In the genomic region with DNA sequence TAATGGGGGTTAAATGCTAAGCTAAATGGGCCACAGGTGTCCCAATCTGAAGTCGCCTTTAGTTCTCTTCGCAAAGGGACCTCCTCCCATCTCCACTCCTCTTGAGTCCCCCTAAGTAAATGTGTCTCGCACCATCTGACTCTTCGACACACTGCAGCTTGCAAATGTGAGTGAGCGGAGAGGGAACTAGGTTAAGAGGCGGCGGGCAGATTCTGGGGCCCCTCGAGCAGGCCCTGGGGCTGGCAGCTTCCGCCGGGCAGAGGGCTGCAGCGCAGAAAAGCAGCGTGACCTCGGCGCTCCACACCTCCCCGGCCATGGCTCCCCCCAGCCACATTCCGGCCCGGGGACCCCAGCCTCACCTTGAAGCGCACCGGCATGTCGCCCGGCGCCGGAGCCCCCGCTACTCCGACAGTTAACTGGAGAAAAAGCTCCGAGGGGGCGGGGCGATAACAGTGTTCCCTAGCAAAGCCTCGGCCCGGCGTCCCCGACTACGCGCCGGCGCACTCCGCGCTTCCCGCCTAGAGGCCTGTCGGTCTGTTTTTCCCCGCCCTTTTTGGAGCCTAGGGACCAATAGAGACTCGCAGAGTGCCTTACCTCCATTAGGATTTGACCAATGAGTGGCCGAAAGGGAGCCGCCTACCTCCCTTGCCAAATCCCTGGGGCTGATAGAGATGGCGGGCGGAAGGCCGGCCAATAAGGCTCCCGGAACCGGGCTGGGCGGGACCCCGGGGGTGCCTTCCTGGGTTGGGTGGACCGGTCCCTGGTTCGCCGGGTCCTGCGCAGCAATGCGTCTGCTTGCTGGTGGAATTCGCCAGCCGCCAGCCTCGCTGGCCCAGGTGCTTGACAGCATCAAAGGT, we compare ENCODE assay signal across 8 cellular contexts. TPM values are rescaled to one million over a fixed set of nuclear protein-coding genes. Genes with fewer than 3 reads are reported as not detected.
DNase-seq lines count a peak whose midpoint lies in the region; ATAC-seq and TF ChIP-seq lines count a peak whose summit lies in the region.

A gene with protein sequence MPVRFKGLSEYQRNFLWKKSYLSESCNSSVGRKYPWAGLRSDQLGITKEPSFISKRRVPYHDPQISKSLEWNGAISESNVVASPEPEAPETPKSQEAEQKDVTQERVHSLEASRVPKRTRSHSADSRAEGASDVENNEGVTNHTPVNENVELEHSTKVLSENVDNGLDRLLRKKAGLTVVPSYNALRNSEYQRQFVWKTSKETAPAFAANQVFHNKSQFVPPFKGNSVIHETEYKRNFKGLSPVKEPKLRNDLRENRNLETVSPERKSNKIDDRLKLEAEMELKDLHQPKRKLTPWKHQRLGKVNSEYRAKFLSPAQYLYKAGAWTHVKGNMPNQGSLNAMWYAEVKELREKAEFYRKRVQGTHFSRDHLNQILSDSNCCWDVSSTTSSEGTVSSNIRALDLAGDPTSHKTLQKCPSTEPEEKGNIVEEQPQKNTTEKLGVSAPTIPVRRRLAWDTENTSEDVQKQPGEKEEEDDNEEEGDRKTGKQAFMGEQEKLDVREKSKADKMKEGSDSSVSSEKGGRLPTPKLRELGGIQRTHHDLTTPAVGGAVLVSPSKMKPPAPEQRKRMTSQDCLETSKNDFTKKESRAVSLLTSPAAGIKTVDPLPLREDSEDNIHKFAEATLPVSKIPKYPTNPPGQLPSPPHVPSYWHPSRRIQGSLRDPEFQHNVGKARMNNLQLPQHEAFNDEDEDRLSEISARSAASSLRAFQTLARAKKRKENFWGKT (minus strand): TSS at position 494 of the 857 bp plus-strand sequence. CDS start 117 bp downstream, at position 377.

- TF ChIP-seq CTCF in OCI-LY3 (IDR thresholded peaks at IDR 0.05; ENCODE audit: low read depth, low read length) = no peak

- H3K4me2 ChIP-seq in OCI-LY3 (ENCODE audit: low read length) = peak within 1 kb of the TSS; percentile 95

- peak within 1 kb of the TSS; percentile 100 for H2AFZ ChIP-seq in OCI-LY3 (ENCODE audit: low read depth, low read length)

- DNase-seq in Caki2 (ENCODE audit: low read depth) (peak; percentile 98), HuH-7 (ENCODE audit: low spot score) (peak; percentile 94), epidermal melanocyte (ENCODE audit: insufficient read length, low spot score) (peak; percentile 94), middle frontal gyrus (ENCODE audit: extremely low spot score, low spot score) (peak; percentile 99)
- peak; percentile 95 for DNase-seq in activated CD8-positive, alpha-beta memory T cell treated with anti-CD3 and anti-CD28 coated beads, Interleukin-2, amount 50 U/mL, for 48 hours
- DNase-seq in stimulated activated CD8-positive, alpha-beta memory T cell treated with anti-CD3 and anti-CD28 coated beads, Interleukin-2, amount 100 ng/mL, for 48 hours (ENCODE audit: low read depth in 2 of 2) = peak; percentile 92 to 95

- H3K27ac ChIP-seq in OCI-LY3 (ENCODE audit: low read length) = no peak within 1 kb of the TSS

- in situ Hi-C loops in Caki2 (cut with HindIII; ENCODE audit: low pct_unique_long_range_greater_than_20kb, low sequenced_read_pairs) = no loop called here

- no peaks in the 10 kb centered on the region for H4K20me1 ChIP-seq in OCI-LY3 (ENCODE audit: insufficient read depth, low read length)

- H3K27me3 ChIP-seq in OCI-LY3 (ENCODE audit: low read depth, low read length) = peaks cover 12% of the 10 kb centered on the region; the same call in 1 of the 2 replicates

- H3K4me1 ChIP-seq in OCI-LY3 (ENCODE audit: low read length) = peaks cover 8% of the 10 kb centered on the region; the same call in 1 of the 2 replicates

- peak within 1 kb of the TSS; percentile 76 for H3K9ac ChIP-seq in OCI-LY3 (ENCODE audit: low read length)

- peak; percentile 99 for ATAC-seq in GM21515 (IDR thresholded peaks at IDR 0.05; ENCODE audit: unreplicated experiment)

- peaks cover 3% of the 10 kb centered on the region; the same call in 1 of the 2 replicates for H3K79me2 ChIP-seq in OCI-LY3 (ENCODE audit: low read length)

- peak within 1 kb of the TSS; percentile 92 for H3K4me3 ChIP-seq in OCI-LY3 (ENCODE audit: low read length)

- peaks cover 3% of the 10 kb centered on the region for H3K36me3 ChIP-seq in OCI-LY3 (replicated peaks; ENCODE audit: low read depth, low read length)

- H3K9me3 ChIP-seq in OCI-LY3 (ENCODE audit: insufficient read depth, low read length) = no peaks in the 10 kb centered on the region

RNA-seq across cellular contexts. Expression of the gene that starts here (rescaled TPM):
- 13.8 and 18.6 TPM in 2 replicates for total RNA-seq in Caki2 (2014; rRNA removed; shearing (Covaris generic); ENCODE audit: low replicate concordance)
